Comparison of ENCODE assay signal across 1 cellular context in genomic region chr1:172956871-172957270, GRCh38.
TF ChIP-seq lines count a peak whose summit lies in the region.

No MANE protein-coding gene starts in this region.

TF ChIP-seq in GM23338, 12 proteins besides CTCF, POLR2A, EP300 and RAD21 (continued from another document):
- TF ChIP-seq ZNF462 (CRISPR knock-in tag; IDR thresholded peaks at IDR 0.05) (no peak), ZNF114 (CRISPR knock-in tag; IDR thresholded peaks at IDR 0.05) (no peak), REST (IDR thresholded peaks at IDR 0.05; ENCODE audit: unreplicated experiment) (no peak)
TF ChIP-seq in GM23338: peak in this region for 0.
